25 cellular contexts compared by ENCODE assay signal in the genomic region with DNA sequence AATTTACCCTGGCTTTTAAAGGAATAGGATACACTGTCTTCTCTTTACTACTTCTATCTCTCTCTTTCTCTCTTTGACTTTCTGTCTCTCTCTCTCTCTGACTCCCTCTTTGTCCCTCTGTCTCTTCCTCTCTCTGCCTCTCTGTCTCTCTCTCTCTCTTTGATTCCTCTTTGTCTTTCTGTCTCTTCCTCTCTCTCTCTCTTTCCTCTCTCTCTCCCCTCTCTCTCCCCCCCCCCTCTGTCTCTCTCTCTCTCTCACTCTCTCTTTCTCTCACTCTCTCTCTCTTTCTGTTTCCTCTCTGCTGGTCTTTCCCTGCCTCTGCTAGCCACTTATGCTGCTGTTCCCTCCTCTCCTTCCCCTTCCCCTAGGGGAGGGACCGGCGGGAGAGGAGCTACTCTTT.
DNase-seq lines count a peak whose midpoint lies in the region; ATAC-seq and TF ChIP-seq lines count a peak whose summit lies in the region.
"Had no signal": no experiment of that assay in that cellular context is flagged by ENCODE, and none has a peak within 500 bp of the region (broad histone marks: within the 10 kb centered on the region; RNA-seq: fewer than 3 reads in every experiment).

No MANE protein-coding gene starts in this region.

- H3K27ac Mint-ChIP-seq in T-helper 2 cell treated with Interferon-gamma antibody and Interleukin-4, amounts not matched to agents 5 μg/mL and 100 μg/mL, for 36 hours, result no peak overlapping the region
- H3K27ac Mint-ChIP-seq: CD4-positive, CD25-positive, alpha-beta regulatory T cell; GM23338; T-cell had no signal

- peaks cover 13% of the 10 kb centered on the region for H3K36me3 Mint-ChIP-seq in T-helper 2 cell treated with Interferon-gamma antibody and Interleukin-4, amounts not matched to agents 5 μg/mL and 100 μg/mL, for 36 hours (ENCODE audit: low read depth)

- H3K27ac ChIP-seq in HCT116 (ENCODE audit: low read depth, low read length) (peak overlapping the region; percentile 75), RWPE2 (ENCODE audit: poor library complexity, severe bottlenecking) (peak overlapping the region; percentile 21), epithelial cell of prostate (peak overlapping the region; percentile 77), esophagus squamous epithelium (no peak overlapping the region)
- H3K27ac ChIP-seq: BLaER1, SJCRH30 had no signal

- H3K4me1 ChIP-seq in HCT116 (ENCODE audit: control insufficient read depth in 1 of 2, insufficient read depth in 2 of 2, low read length in 2 of 2) (peaks cover 10 to 46% of the 10 kb centered on the region in 2 experiments), RWPE2 (ENCODE audit: insufficient read depth, poor library complexity, severe bottlenecking) (peaks cover 7% of the 10 kb centered on the region), esophagus squamous epithelium (peaks cover 0 to 7% (median 0%) of the 10 kb centered on the region in 3 donors)
- H3K4me1 ChIP-seq: BLaER1, HAP-1, SJCRH30 had no signal

- peaks cover 43% of the 10 kb centered on the region for H3K9me3 Mint-ChIP-seq in T-helper 2 cell treated with Interferon-gamma antibody and Interleukin-4, amounts not matched to agents 5 μg/mL and 100 μg/mL, for 36 hours

- H3K79me2 ChIP-seq in HCT116 (ENCODE audit: insufficient read depth, low read length), result peaks cover 14% of the 10 kb centered on the region; the same call in 1 of the 2 replicates

- H2AFZ ChIP-seq in HCT116 (ENCODE audit: low read depth, low read length, poor library complexity, severe bottlenecking), result no peak overlapping the region
- H2AFZ ChIP-seq: GM23338 had no signal

- intact Hi-C loops in HCT116 (cut with micrococcal nuclease), result no loop called here
- intact Hi-C loops in esophagus squamous epithelium (cut with DNase I), result no loop called here

- no TSS peak for BruUV-seq in HCT116 (replicated peaks; lab: Mats Ljungman, UMichigan)

- H3K9me3 ChIP-seq in HCT116 (ENCODE audit: control insufficient read depth in 1 of 2, insufficient read depth in 1 of 2, low read depth in 1 of 2, low read length in 2 of 2) (no peaks in the 10 kb centered on the region), RWPE2 (ENCODE audit: severe bottlenecking) (peaks cover 7% of the 10 kb centered on the region), esophagus squamous epithelium (peaks cover 0 to 28% (median 16%) of the 10 kb centered on the region in 3 donors)

- POLR2A ChIA-PET in HCT116 (lab: Charles Lee), result interaction anchor here (0.7 to 1.2 kb wide), 3 partner anchors 8 to 26 kb away, joined by 3 to 4 read pairs (median 3); no protein-coding TSS in a partner anchor

- TF ChIP-seq POLR2A in HCT116 (IDR thresholded peaks at IDR 0.05; ENCODE audit: borderline replicate concordance, extremely low read depth, insufficient read depth, insufficient read length), result no peak
- no peak for TF ChIP-seq POLR2A in esophagus squamous epithelium (IDR thresholded peaks at IDR 0.05)

- H3K4me1 Mint-ChIP-seq in T-helper 2 cell treated with Interferon-gamma antibody and Interleukin-4, amounts not matched to agents 5 μg/mL and 100 μg/mL, for 36 hours (ENCODE audit: low read depth), result peaks cover 2% of the 10 kb centered on the region

- no peak overlapping the region for H3K4me3 Mint-ChIP-seq in T-helper 2 cell treated with Interferon-gamma antibody and Interleukin-4, amounts not matched to agents 5 μg/mL and 100 μg/mL, for 36 hours
- H3K4me3 Mint-ChIP-seq: CD4-positive, CD25-positive, alpha-beta regulatory T cell; GM23338; T-cell had no signal

- TF ChIP-seq RAD21 in HCT116 (IDR thresholded peaks at IDR 0.05; ENCODE audit: low read depth), result no peak

- RAD21 ChIA-PET in HCT116 (lab: Charles Lee; ENCODE audit: low non-redundant PET in 1 of 2, low total read pairs in 2 of 2, uncharacterized antibody in 2 of 2, unreplicated experiment in 2 of 2), result no interaction called here

- no peaks in the 10 kb centered on the region for H3K36me3 ChIP-seq in HCT116 (ENCODE audit: control insufficient read depth in 1 of 2, insufficient read depth in 2 of 2, low read length in 2 of 2)
- peaks cover 3% of the 10 kb centered on the region; the same call in 1 of the 2 replicates for H3K36me3 ChIP-seq in RWPE2 (ENCODE audit: low read depth)
- H3K36me3 ChIP-seq in esophagus squamous epithelium, result peaks cover 0 to 8% (median 0%) of the 10 kb centered on the region in 3 donors
- H3K36me3 ChIP-seq: BLaER1, HAP-1, SJCRH30 had no signal

- no peaks in the 10 kb centered on the region for H4K20me1 ChIP-seq in HCT116 (ENCODE audit: insufficient read depth)
- H4K20me1 ChIP-seq: BLaER1 had no signal

- peak overlapping the region; percentile 78 for H3K9ac ChIP-seq in HCT116 (ENCODE audit: low read length)
- H3K9ac ChIP-seq: BLaER1 had no signal

- WGBS in esophagus squamous epithelium, 2 donors, result 76 to 100% methylated on average over 2 of the region's 2 CpGs

- peak overlapping the region; percentile 94 for H3K4me2 ChIP-seq in HCT116 (ENCODE audit: low read length)
- H3K4me2 ChIP-seq: BLaER1, GM23338 had no signal

- TF ChIP-seq CTCF in HCT116 (IDR thresholded peaks at IDR 0.05 in 2 of 3, conservative IDR thresholded peaks at IDR 0.05 in 1 of 3; ENCODE audit: borderline replicate concordance in 1 of 3, insufficient read depth in 1 of 3, low read depth in 2 of 3, low read length in 2 of 3) (no peak), RWPE2 (IDR thresholded peaks at IDR 0.05; ENCODE audit: poor library complexity, severe bottlenecking) (no peak), esophagus squamous epithelium (IDR thresholded peaks at IDR 0.05) (no peak)

- H3K9me2 ChIP-seq in HCT116 (ENCODE audit: insufficient read depth), result no peaks in the 10 kb centered on the region

- CTCF ChIA-PET in HCT116 (lab: Charles Lee), result interaction anchor here (1.1 to 1.9 kb wide), 3 partner anchors 8 to 10 kb away, joined by 4 to 8 read pairs (median 5); no protein-coding TSS in a partner anchor

- H3K27me3 ChIP-seq in HCT116 (ENCODE audit: insufficient read depth, low read length) (no peaks in the 10 kb centered on the region), RWPE2 (ENCODE audit: insufficient read depth, poor library complexity, severe bottlenecking) (peaks cover 4% of the 10 kb centered on the region), esophagus squamous epithelium (no peaks in the 10 kb centered on the region)
- H3K27me3 ChIP-seq: BLaER1, SJCRH30 had no signal

- ATAC-seq in HCT116, result peak; percentile 72
- ATAC-seq in RWPE2 (ENCODE audit: low read depth), result no peak
- ATAC-seq in HG03439 (IDR thresholded peaks at IDR 0.05; ENCODE audit: unreplicated experiment), result no peak
- no peak for ATAC-seq in GM21737 (IDR thresholded peaks at IDR 0.05; ENCODE audit: unreplicated experiment)
- ATAC-seq: GM12878, GM23338, Right ventricle myocardium inferior, T-cell had no signal

- H3K4me3 ChIP-seq in HCT116 (replicated peaks in 1 of 2; ENCODE audit: low read depth in 1 of 2, low read length in 2 of 2) (peak overlapping the region; percentile 42 to 66), RWPE2 (ENCODE audit: severe bottlenecking) (no peak overlapping the region), esophagus squamous epithelium (no peak overlapping the region)
- H3K4me3 ChIP-seq: BLaER1, GM12878, GM23338, HAP-1, SJCRH30 had no signal

- H3K27me3 Mint-ChIP-seq in T-helper 2 cell treated with Interferon-gamma antibody and Interleukin-4, amounts not matched to agents 5 μg/mL and 100 μg/mL, for 36 hours (ENCODE audit: low read depth), result peaks cover 3% of the 10 kb centered on the region
- H3K27me3 Mint-ChIP-seq: CD4-positive, CD25-positive, alpha-beta regulatory T cell; T-cell had no signal

- DNase-seq in A172 (ENCODE audit: low spot score) (peak; percentile 42), HCT116 (ENCODE audit: low read depth, low spot score) (no peak), RWPE2 (ENCODE audit: low spot score) (no peak), epithelial cell of prostate (ENCODE audit: low read depth, low spot score) (no peak), esophagus squamous epithelium (lab: John Stamatoyannopoulos, UW) (no peak)
- no peak for DNase-seq in T-helper 2 cell treated with Interferon-gamma antibody and Interleukin-4, amounts not matched to agents 5 μg/mL and 100 μg/mL, for 36 hours (ENCODE audit: low spot score)
- DNase-seq: CD4-positive, CD25-positive, alpha-beta regulatory T cell; DMS53; GDM1; MV-4-11; NCI-H1105; NCI-H1436 treated with DMSO at 0.1 percent for 48 hours; NCI-H187 treated with DMSO at 0.1 percent for 48 hours; NCI-H446; NCI-H524 treated with DMSO at 0.1 percent for 48 hours; NCI-H774; SJCRH30; T-cell had no signal

TF ChIP-seq in HCT116, 20 proteins besides CTCF, POLR2A, EP300 and RAD21 (continues in another document):
- no peak for TF ChIP-seq ZFX (IDR thresholded peaks at IDR 0.05)
- no peak for TF ChIP-seq SRF (IDR thresholded peaks at IDR 0.05; ENCODE audit: low read depth)
- no peak for TF ChIP-seq EZH2 (IDR thresholded peaks at IDR 0.05)
- no peak for TF ChIP-seq MAX (IDR thresholded peaks at IDR 0.05)
- no peak for TF ChIP-seq JUND (IDR thresholded peaks at IDR 0.05)
- no peak for TF ChIP-seq YY1 (IDR thresholded peaks at IDR 0.05; ENCODE audit: extremely low read depth, insufficient replicate concordance, low read depth, low read length)
- no peak for TF ChIP-seq SP1 (IDR thresholded peaks at IDR 0.05; ENCODE audit: low read depth)
- TF ChIP-seq ELF1 (IDR thresholded peaks at IDR 0.05; ENCODE audit: borderline replicate concordance, low read depth), result no peak
- no peak for TF ChIP-seq CEBPB (IDR thresholded peaks at IDR 0.05; ENCODE audit: low read depth)
- no peak for TF ChIP-seq SIN3A (IDR thresholded peaks at IDR 0.05; ENCODE audit: low read depth)

Comparison
In these comparisons a context has a peak if more than half of its experiments do, and no peak if none do; other contexts are left out.
1. H3K27ac ChIP-seq: peak in HCT116 (single experiment), RWPE2 (single experiment) and epithelial cell of prostate (single experiment); none in esophagus squamous epithelium (0 of 4).
2. H3K4me3 ChIP-seq: peak in HCT116 (2 of 2); none in RWPE2 (single experiment) and esophagus squamous epithelium (0 of 4).